Comparison of ENCODE assay signal across 16 cellular contexts in the genomic region with DNA sequence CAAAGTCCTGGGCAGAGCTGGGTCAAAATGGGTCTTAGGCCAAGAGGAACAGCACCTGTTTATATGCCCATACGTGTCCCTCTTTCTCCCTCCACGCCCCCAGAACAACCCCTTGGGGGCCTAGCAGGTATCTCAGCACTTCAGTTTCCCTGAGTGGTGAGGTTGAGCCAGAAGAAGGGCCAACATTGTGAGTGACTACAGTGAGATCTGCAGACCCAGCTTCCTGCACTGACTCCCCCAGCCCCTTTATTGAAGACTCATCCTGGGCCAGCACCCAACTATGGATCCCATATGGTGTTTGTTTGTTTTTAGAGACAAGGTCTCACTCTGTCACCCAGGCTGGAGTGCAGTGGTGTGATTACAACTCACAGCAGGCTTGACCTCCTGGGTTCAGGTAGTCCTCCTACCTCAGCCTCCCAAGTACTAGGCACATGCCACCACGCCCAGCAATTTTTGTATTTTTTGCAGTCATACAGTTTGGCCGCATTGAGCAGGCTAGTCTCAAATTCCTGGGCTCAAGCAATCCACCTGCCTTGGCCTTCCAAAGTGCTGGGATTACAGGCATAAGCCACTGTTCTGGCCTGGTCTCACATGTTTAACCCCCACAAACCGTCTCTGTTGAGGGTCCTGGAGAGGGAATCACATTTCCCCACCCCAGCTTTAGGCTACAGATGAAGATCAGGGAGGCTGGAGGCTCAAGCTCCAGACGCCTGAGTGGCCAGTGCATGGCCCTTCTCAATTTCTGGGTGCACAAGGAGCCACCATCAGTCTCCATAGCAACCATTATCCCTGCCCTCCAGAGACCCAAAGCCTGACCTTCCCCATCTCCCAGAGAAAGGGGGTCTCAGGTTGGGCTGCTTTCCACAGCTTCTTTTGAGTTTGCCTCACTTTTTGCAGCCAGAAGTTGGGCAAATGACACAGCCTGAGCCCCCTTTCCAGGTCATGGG. TPM values are rescaled to one million over a fixed set of nuclear protein-coding genes. Genes with fewer than 3 reads are reported as not detected.
DNase-seq lines count a peak whose midpoint lies in the region; ATAC-seq and TF ChIP-seq lines count a peak whose summit lies in the region.
"Had no signal": no experiment of that assay in that cellular context is flagged by ENCODE, and none has a peak within 500 bp of the region (broad histone marks: within the 10 kb centered on the region; RNA-seq: fewer than 3 reads in every experiment).

No MANE protein-coding gene starts in this region.

- no peak for ATAC-seq in mucosa of descending colon
- no peak for ATAC-seq in upper lobe of left lung (ENCODE audit: low FRiP score in 2 of 2)

- H3K36me3 ChIP-seq in breast epithelium (no peaks in the 10 kb centered on the region), mucosa of descending colon (ENCODE audit: low read depth) (no peaks in the 10 kb centered on the region), upper lobe of left lung (peaks cover 0 to 2% (median 1%) of the 10 kb centered on the region in 4 donors)
- H3K36me3 ChIP-seq: brain microvascular endothelial cell had no signal

- 74 to 83% methylated on average over 5 to 6 of the region's 6 CpGs for WGBS in upper lobe of left lung, 2 donors

- H3K4me3 Mint-ChIP-seq in MCF 10A (ENCODE audit: unreplicated experiment): no peak overlapping the region
- H3K4me3 Mint-ChIP-seq in activated CD4-positive, alpha-beta memory T cell treated with anti-CD3 and anti-CD28 coated beads, Interleukin-2, amount 10 ng/mL, durations not matched to agents 7 days and 5 days: peak overlapping the region; percentile 46

- no peak overlapping the region for H3K27ac Mint-ChIP-seq in MCF 10A (ENCODE audit: low read depth, unreplicated experiment)
- no peak overlapping the region for H3K27ac Mint-ChIP-seq in activated CD4-positive, alpha-beta memory T cell treated with anti-CD3 and anti-CD28 coated beads, Interleukin-2, amount 10 ng/mL, durations not matched to agents 7 days and 5 days

- peak overlapping the region in 1 of 3 donors; percentile 79 for H3K4me3 ChIP-seq in breast epithelium
- no peak overlapping the region for H3K4me3 ChIP-seq in mucosa of descending colon
- H3K4me3 ChIP-seq in upper lobe of left lung: no peak overlapping the region

- BruUV-seq in MCF 10A (replicated peaks; lab: Mats Ljungman, UMichigan): no TSS peak

- H3K27me3 ChIP-seq in breast epithelium (no peaks in the 10 kb centered on the region), upper lobe of left lung (peaks cover 0 to 23% (median 16%) of the 10 kb centered on the region in 4 donors)

- TF ChIP-seq POLR2A in breast epithelium (IDR thresholded peaks at IDR 0.05): no peak
- no peak for TF ChIP-seq POLR2A in upper lobe of left lung (IDR thresholded peaks at IDR 0.05)

- no peaks in the 10 kb centered on the region for H3K9me3 Mint-ChIP-seq in MCF 10A (ENCODE audit: unreplicated experiment)
- H3K9me3 Mint-ChIP-seq in activated CD4-positive, alpha-beta memory T cell treated with anti-CD3 and anti-CD28 coated beads, Interleukin-2, amount 10 ng/mL, durations not matched to agents 7 days and 5 days: no peaks in the 10 kb centered on the region

- no peak for TF ChIP-seq CTCF in breast epithelium (IDR thresholded peaks at IDR 0.05)
- no peak for TF ChIP-seq CTCF in MCF 10A (IDR thresholded peaks at IDR 0.05; ENCODE audit: unreplicated experiment)
- no peak for TF ChIP-seq CTCF in mucosa of descending colon (IDR thresholded peaks at IDR 0.05)
- no peak for TF ChIP-seq CTCF in upper lobe of left lung (IDR thresholded peaks at IDR 0.05)

- H3K27ac ChIP-seq in breast epithelium (peak overlapping the region; percentile 88 to 93), upper lobe of left lung (peak overlapping the region; percentile 43 to 86 (median 72))
- H3K27ac ChIP-seq: brain microvascular endothelial cell, neutrophil had no signal

- H3K4me1 ChIP-seq in breast epithelium: peaks cover 0 to 19% of the 10 kb centered on the region in 2 donors
- peaks cover 26% of the 10 kb centered on the region for H3K4me1 ChIP-seq in mucosa of descending colon (ENCODE audit: low read depth)
- H3K4me1 ChIP-seq in upper lobe of left lung: peaks cover 32 to 50% (median 41%) of the 10 kb centered on the region in 4 donors

- intact Hi-C loops in breast epithelium (cut with DNase I; ENCODE audit: low total_unique reads): no loop called here
- intact Hi-C loops in MCF 10A (cut with micrococcal nuclease): no loop called here
- intact Hi-C loops in mucosa of descending colon (cut with DNase I, micrococcal nuclease): no loop called here

- H3K9me3 ChIP-seq in breast epithelium: no peaks in the 10 kb centered on the region
- no peaks in the 10 kb centered on the region for H3K9me3 ChIP-seq in mucosa of descending colon
- H3K9me3 ChIP-seq in upper lobe of left lung: no peaks in the 10 kb centered on the region
- H3K9me3 ChIP-seq: neutrophil had no signal

- DNase-seq in breast epithelium (ENCODE audit: low spot score in 2 of 2) (no peak), MCF 10A (ENCODE audit: unreplicated experiment) (no peak), mucosa of descending colon (peak in 2 of 3 donors; percentile 15 to 16), upper lobe of left lung (no peak), NCI-H2029 treated with DMSO at 0.1 percent for 48 hours (lab: John Stamatoyannopoulos, UW) (no peak), NCI-H510A (lab: John Stamatoyannopoulos, UW) (no peak), NCI-H2081 treated with DMSO at 0.1 percent for 48 hours (lab: John Stamatoyannopoulos, UW) (no peak)
- no peak for DNase-seq in activated CD4-positive, alpha-beta memory T cell treated with anti-CD3 and anti-CD28 coated beads, Interleukin-2, amount 10 ng/mL, durations not matched to agents 7 days and 5 days
- DNase-seq: AML-193; brain microvascular endothelial cell; KG1; NCI-H2107; stimulated activated CD4-positive, alpha-beta T cell treated with anti-CD3 and anti-CD28 coated beads, Interleukin-4, amount 100 ng/mL, for 1 hour; T-helper 9 cell had no signal

- H3K36me3 Mint-ChIP-seq in MCF 10A (ENCODE audit: insufficient read depth, unreplicated experiment): peaks cover 7% of the 10 kb centered on the region
- H3K36me3 Mint-ChIP-seq in activated CD4-positive, alpha-beta memory T cell treated with anti-CD3 and anti-CD28 coated beads, Interleukin-2, amount 10 ng/mL, durations not matched to agents 7 days and 5 days (ENCODE audit: low read depth): peaks cover 11% of the 10 kb centered on the region

- peaks cover 9% of the 10 kb centered on the region for H3K4me1 Mint-ChIP-seq in MCF 10A (ENCODE audit: insufficient read depth, unreplicated experiment)
- H3K4me1 Mint-ChIP-seq in activated CD4-positive, alpha-beta memory T cell treated with anti-CD3 and anti-CD28 coated beads, Interleukin-2, amount 10 ng/mL, durations not matched to agents 7 days and 5 days: peaks cover 42% of the 10 kb centered on the region

- no peaks in the 10 kb centered on the region for H3K27me3 Mint-ChIP-seq in MCF 10A (ENCODE audit: insufficient read depth, unreplicated experiment)
- H3K27me3 Mint-ChIP-seq in activated CD4-positive, alpha-beta memory T cell treated with anti-CD3 and anti-CD28 coated beads, Interleukin-2, amount 10 ng/mL, durations not matched to agents 7 days and 5 days: peaks cover 24% of the 10 kb centered on the region

- CTCF ChIA-PET in MCF 10A (lab: Yijun Ruan, JAX): interaction anchor here (0.6 kb wide), 1 partner anchor 394 kb away, joined by 3 read pairs; no protein-coding TSS in a partner anchor
- CTCF ChIA-PET in activated CD4-positive, alpha-beta memory T cell treated with anti-CD3 and anti-CD28 coated beads, Interleukin-2, amount 10 ng/mL, durations not matched to agents 7 days and 5 days (lab: Charles Lee): interaction anchor here (0.8 to 1.1 kb wide), 2 partner anchors 44 to 149 kb away, joined by 3 to 5 read pairs; no protein-coding TSS in a partner anchor

- TF ChIP-seq EP300 in upper lobe of left lung (IDR thresholded peaks at IDR 0.05): no peak

- POLR2A ChIA-PET in MCF 10A (lab: Yijun Ruan, JAX): interaction anchor here (0.9 kb wide), 1 partner anchor 15 kb away, joined by 3 read pairs; no protein-coding TSS in a partner anchor
- POLR2A ChIA-PET in activated CD4-positive, alpha-beta memory T cell treated with anti-CD3 and anti-CD28 coated beads, Interleukin-2, amount 10 ng/mL, durations not matched to agents 7 days and 5 days (lab: Charles Lee): interaction anchor here (0.7 to 6.1 kb wide), 2 partner anchors 9 kb away, joined by 5 to 78 read pairs; no protein-coding TSS in a partner anchor

RNA-seq across cellular contexts. Expression of a gene that starts 1.7 kb away (rescaled TPM):
- 1 to 10 TPM in 2 of 3 donors, not detected in 1; 5.9 to 6.3 TPM for total RNA-seq in breast epithelium
- 0.52 and 0.91 TPM in 2 replicates for total RNA-seq in MCF 10A (2022)
- total RNA-seq in activated CD4-positive, alpha-beta memory T cell treated with anti-CD3 and anti-CD28 coated beads, Interleukin-2, amount 10 ng/mL, durations not matched to agents 7 days and 5 days: 1 to 10 TPM in 1 of 2 experiments, under 1 TPM in 1; 0.58 to 1.1 TPM
- 1 to 10 TPM; 1.9 to 2.9 (median 2.3) TPM for total RNA-seq in mucosa of descending colon
- total RNA-seq in upper lobe of left lung: 10 to 100 TPM in 1 of 6 donors, 1 to 10 TPM in 5; 4.3 to 10.6 (median 7.1) TPM

RNA-seq across cellular contexts. Expression of a gene that starts 3.1 kb away (rescaled TPM):
- total RNA-seq in breast epithelium (10 to 100 TPM; 22.1 to 32.8 (median 25.6) TPM), MCF 10A (2022) (28.1 and 30.2 TPM in 2 replicates), mucosa of descending colon (10 to 100 TPM; 34.9 to 49.1 (median 39.7) TPM), upper lobe of left lung (10 to 100 TPM; 22.9 to 43.0 (median 32.6) TPM)
- total RNA-seq in activated CD4-positive, alpha-beta memory T cell treated with anti-CD3 and anti-CD28 coated beads, Interleukin-2, amount 10 ng/mL, durations not matched to agents 7 days and 5 days: 10 to 100 TPM; 54.1 to 55.0 TPM

RNA-seq across cellular contexts. Expression of a gene that starts 13.7 kb away (rescaled TPM):
- total RNA-seq in breast epithelium: 1 to 10 TPM in 1 of 3 donors, under 1 TPM in 2; 0.48 to 3.2 (median 0.98) TPM
- total RNA-seq in MCF 10A (2022): 1.0 and 1.3 TPM in 2 replicates
- total RNA-seq in activated CD4-positive, alpha-beta memory T cell treated with anti-CD3 and anti-CD28 coated beads, Interleukin-2, amount 10 ng/mL, durations not matched to agents 7 days and 5 days: 1 to 10 TPM; 1.5 to 2.3 TPM
- 1 to 10 TPM in 2 of 3 donors, under 1 TPM in 1; 0.81 to 2.2 (median 1.5) TPM for total RNA-seq in mucosa of descending colon
- total RNA-seq in upper lobe of left lung: 1 to 10 TPM in 3 of 6 donors, under 1 TPM in 1, not detected in 2; 0.60 to 3.2 (median 1.7) TPM
- total RNA-seq: epithelial cell of proximal tubule had no signal

RNA-seq across cellular contexts. Expression of a gene that starts 35.4 kb away (rescaled TPM):
- total RNA-seq in breast epithelium: 1 to 10 TPM; 5.4 to 7.2 (median 5.9) TPM
- total RNA-seq in MCF 10A (2022): 1.8 and 2.2 TPM in 2 replicates
- under 1 TPM; 0.48 to 0.50 TPM for total RNA-seq in activated CD4-positive, alpha-beta memory T cell treated with anti-CD3 and anti-CD28 coated beads, Interleukin-2, amount 10 ng/mL, durations not matched to agents 7 days and 5 days
- total RNA-seq in mucosa of descending colon: 10 to 100 TPM in 1 of 3 donors, 1 to 10 TPM in 2; 1.6 to 12.3 (median 2.5) TPM
- 10 to 100 TPM in 1 of 6 donors, 1 to 10 TPM in 5; 2.1 to 16.0 (median 8.7) TPM for total RNA-seq in upper lobe of left lung

Comparison
In these comparisons a context has a peak if more than half of its experiments do, and no peak if none do; other contexts are left out.
1. DNase-seq: peak in mucosa of descending colon (2 of 3); none in breast epithelium (0 of 2), MCF 10A (single experiment), activated CD4-positive, alpha-beta memory T cell treated with anti-CD3 and anti-CD28 coated beads, Interleukin-2, amount 10 ng/mL, durations not matched to agents 7 days and 5 days (single experiment), upper lobe of left lung (0 of 2), NCI-H2029 treated with DMSO at 0.1 percent for 48 hours (single experiment), NCI-H510A (single experiment) and NCI-H2081 treated with DMSO at 0.1 percent for 48 hours (single experiment).